20 cellular contexts compared by ENCODE assay signal in genomic region chr7:107605223-107605815, GRCh38. TPM values are rescaled to one million over a fixed set of nuclear protein-coding genes. Genes with fewer than 3 reads are reported as not detected.
A peak's percentile ranks its signal among the peaks of the same experiment; 100 is the strongest.
DNase-seq lines count a peak whose midpoint lies in the region; FAIRE-seq and TF ChIP-seq lines count a peak whose summit lies in the region.
"Had no signal": no experiment of that assay in that cellular context is flagged by ENCODE, and none has a peak within 500 bp of the region (broad histone marks: within the 10 kb centered on the region; RNA-seq: fewer than 3 reads in every experiment).

No MANE protein-coding gene starts in this region.

- no peak overlapping the region for H3K27ac ChIP-seq in keratinocyte (ENCODE audit: control insufficient read depth, insufficient read depth, low read length)
- H3K27ac ChIP-seq: SJSA1 had no signal

- TF ChIP-seq CTCF in brain (conservative IDR thresholded peaks at IDR 0.05) (no peak), keratinocyte (optimal IDR thresholded peaks at IDR 0.05 in 1 of 3, IDR thresholded peaks at IDR 0.05 in 1 of 3, conservative IDR thresholded peaks at IDR 0.05 in 1 of 3; ENCODE audit: extremely low read depth in 1 of 3, insufficient read depth in 2 of 3, low read length in 3 of 3) (no peak)

- H3K4me1 ChIP-seq in keratinocyte (ENCODE audit: control insufficient read depth, extremely low read depth, insufficient read depth, low read length): peaks cover 8% of the 10 kb centered on the region
- H3K4me1 ChIP-seq: SJSA1 had no signal

- H3K4me3 Mint-ChIP-seq in brain: no peak overlapping the region
- H3K4me3 Mint-ChIP-seq: CD8-positive, alpha-beta T cell had no signal

- no peaks in the 10 kb centered on the region for H3K79me2 ChIP-seq in keratinocyte (ENCODE audit: control insufficient read depth, insufficient read depth, low read length)

- H3K4me2 ChIP-seq in keratinocyte (ENCODE audit: control insufficient read depth, extremely low read depth, insufficient read depth, low read depth, low read length): no peak overlapping the region

- H3K9me1 ChIP-seq in keratinocyte (ENCODE audit: control insufficient read depth, extremely low read depth, insufficient read depth, low read length): no peaks in the 10 kb centered on the region

- peak; percentile 12 for DNase-seq in NCI-H82 (lab: John Stamatoyannopoulos, UW)
- no peak for DNase-seq in NCI-H82 treated with DMSO at 0.1 percent for 48 hours (lab: John Stamatoyannopoulos, UW; ENCODE audit: unreplicated experiment)
- DNase-seq in G401 (ENCODE audit: low spot score): peak; percentile 80
- no peak for DNase-seq in keratinocyte (ENCODE audit: low read depth, low spot score)
- DNase-seq in stimulated activated CD4-positive, alpha-beta T cell treated with anti-CD3 and anti-CD28 coated beads, Interleukin-4, amount 100 ng/mL, for 4 hours: no peak
- no peak for DNase-seq in T-helper 9 cell
- no peak for DNase-seq in T-helper 2 cell
- DNase-seq: AML-193; CD8-positive, alpha-beta T cell; DMS53; GOT3; Kasumi-1; NCI-H1417; NCI-H187 treated with DMSO at 0.1 percent for 48 hours; NCI-H2107; NCI-H226; NCI-H524 treated with DMSO at 0.1 percent for 48 hours had no signal

- peak; percentile 41 for FAIRE-seq in keratinocyte (lab: Jason Lieb, UNC)
- FAIRE-seq: GM19239 had no signal

- H3K27me3 Mint-ChIP-seq in brain: no peaks in the 10 kb centered on the region

- H3K27me3 ChIP-seq in keratinocyte (ENCODE audit: control insufficient read depth, extremely low read depth, insufficient read depth, low read length): no peaks in the 10 kb centered on the region
- H3K27me3 ChIP-seq: SJSA1 had no signal

- H3K36me3 ChIP-seq in keratinocyte (ENCODE audit: control insufficient read depth in 2 of 2, extremely low read depth in 1 of 2, insufficient read depth in 2 of 2, low read length in 2 of 2): peaks cover 4 to 6% of the 10 kb centered on the region in 2 experiments

- no peaks in the 10 kb centered on the region for H3K9me3 Mint-ChIP-seq in brain
- H3K9me3 Mint-ChIP-seq: CD8-positive, alpha-beta T cell had no signal

- peaks cover 17% of the 10 kb centered on the region for H3K4me1 Mint-ChIP-seq in brain

- H4K20me1 ChIP-seq in keratinocyte (ENCODE audit: control insufficient read depth, extremely low read depth, insufficient read depth, low read length): no peaks in the 10 kb centered on the region

- no peaks in the 10 kb centered on the region for H3K9me3 ChIP-seq in keratinocyte (ENCODE audit: control insufficient read depth, low read depth, low read length)
- H3K9me3 ChIP-seq: SJSA1 had no signal

- peak overlapping the region in 3 of 5 experiments; percentile 13 to 75 (median 17) for H3K27ac Mint-ChIP-seq in brain
- H3K27ac Mint-ChIP-seq: CD8-positive, alpha-beta T cell had no signal

- no peaks in the 10 kb centered on the region for H3K36me3 Mint-ChIP-seq in brain

- in situ Hi-C loops in G401 (cut with HindIII; ENCODE audit: low sequenced_read_pairs): no loop called here

- H3K4me3 ChIP-seq in keratinocyte (ENCODE audit: control insufficient read depth in 2 of 3, extremely low read depth in 1 of 3, insufficient read depth in 2 of 3, low read depth in 1 of 3, low read length in 3 of 3): no peak overlapping the region
- H3K4me3 ChIP-seq: SJSA1 had no signal

- no peak overlapping the region for H2AFZ ChIP-seq in keratinocyte (ENCODE audit: control insufficient read depth, low read length)

- H3K9ac ChIP-seq in keratinocyte (ENCODE audit: control insufficient read depth, extremely low read depth, insufficient read depth, low read length): no peak overlapping the region

- dilution Hi-C loops in keratinocyte (cut with MboI; ENCODE audit: extremely low pct_ligation_motif_present, low sequenced_read_pairs): no loop called here

RNA-seq across cellular contexts. Expression of gene BCAP29, which starts 25.3 kb away (rescaled TPM):
- total RNA-seq in G401 (2014; rRNA removed; shearing (Covaris generic)): 27.0 and 29.7 TPM in 2 replicates
- polyA plus RNA-seq in brain (ENCODE audit: insufficient read depth, low read depth, low replicate concordance): 15.2 TPM
- 57.1 to 141 TPM (median 94.4 TPM) in 3 replicates for polyA plus RNA-seq in keratinocyte
- 116 TPM for polyA plus RNA-seq in keratinocyte (2011; ENCODE audit: low read depth)
- 43.8 and 90.7 TPM in 2 replicates for polyA plus RNA-seq in keratinocyte (2011; cell fraction: cytosol; rRNA removed)
- 55.8 and 90.3 TPM in 2 replicates for polyA plus RNA-seq in keratinocyte (2011; cell fraction: nucleus; rRNA removed)
- polyA plus RNA-seq in keratinocyte (2012; ENCODE audit: low replicate concordance): 34.4 and 124 TPM in 2 replicates
- 9.2 to 61.3 TPM (median 24.5 TPM) in 3 replicates for polyA minus RNA-seq in keratinocyte
- 31.5 TPM for polyA minus RNA-seq in keratinocyte (2011; cell fraction: cytosol; rRNA and poly(A)+ RNA removed)
- 35.9 and 67.1 TPM in 2 replicates for polyA minus RNA-seq in keratinocyte (2011; cell fraction: nucleus; rRNA and poly(A)+ RNA removed)

RNA-seq across cellular contexts. Expression of gene DUS4L, which starts 41.5 kb away (rescaled TPM):
- 10.7 and 11.4 TPM in 2 replicates for total RNA-seq in G401 (2014; rRNA removed; shearing (Covaris generic))
- polyA plus RNA-seq in brain (ENCODE audit: insufficient read depth, low read depth, low replicate concordance): 2.6 TPM
- polyA plus RNA-seq in keratinocyte: 4.4 to 11.3 TPM (median 6.5 TPM) in 3 replicates
- polyA plus RNA-seq in keratinocyte (2011; ENCODE audit: low read depth): 11.4 TPM
- 5.2 and 8.3 TPM in 2 replicates for polyA plus RNA-seq in keratinocyte (2011; cell fraction: cytosol; rRNA removed)
- 7.6 and 8.3 TPM in 2 replicates for polyA plus RNA-seq in keratinocyte (2011; cell fraction: nucleus; rRNA removed)
- 6.8 and 7.6 TPM in 2 replicates for polyA plus RNA-seq in keratinocyte (2012; ENCODE audit: low replicate concordance)
- polyA minus RNA-seq in keratinocyte: 0.95 to 7.5 TPM (median 2.7 TPM) in 3 replicates
- polyA minus RNA-seq in keratinocyte (2011; cell fraction: cytosol; rRNA and poly(A)+ RNA removed): 2.7 TPM
- polyA minus RNA-seq in keratinocyte (2011; cell fraction: nucleus; rRNA and poly(A)+ RNA removed): 6.8 and 7.5 TPM in 2 replicates

RNA-seq across cellular contexts. Expression of gene COG5, which starts 41.6 kb away (rescaled TPM):
- 25.4 and 65.3 TPM in 2 replicates for total RNA-seq in G401 (2014; rRNA removed; shearing (Covaris generic))
- polyA plus RNA-seq in brain (ENCODE audit: insufficient read depth, low read depth, low replicate concordance): 13.3 TPM
- 37.2 to 50.7 TPM (median 42.6 TPM) in 3 replicates for polyA plus RNA-seq in keratinocyte
- polyA plus RNA-seq in keratinocyte (2011; ENCODE audit: low read depth): 70.0 TPM
- 23.3 and 49.2 TPM in 2 replicates for polyA plus RNA-seq in keratinocyte (2011; cell fraction: cytosol; rRNA removed)
- polyA plus RNA-seq in keratinocyte (2011; cell fraction: nucleus; rRNA removed): 39.2 and 51.6 TPM in 2 replicates
- 16.5 and 34.1 TPM in 2 replicates for polyA plus RNA-seq in keratinocyte (2012; ENCODE audit: low replicate concordance)
- polyA minus RNA-seq in keratinocyte: 13.2 to 125 TPM (median 76.5 TPM) in 3 replicates
- polyA minus RNA-seq in keratinocyte (2011; cell fraction: cytosol; rRNA and poly(A)+ RNA removed): 21.5 TPM
- polyA minus RNA-seq in keratinocyte (2011; cell fraction: nucleus; rRNA and poly(A)+ RNA removed): 34.6 and 89.1 TPM in 2 replicates

RNA-seq across cellular contexts. Expression of gene SLC26A4, which starts 55.3 kb away (rescaled TPM):
- 0.03 TPM in 1 of 2 replicates, not detected in the other for total RNA-seq in G401 (2014; rRNA removed; shearing (Covaris generic))
- polyA plus RNA-seq in brain (ENCODE audit: insufficient read depth, low read depth, low replicate concordance): not detected
- 0.14 to 0.26 TPM (median 0.15 TPM) in 3 replicates for polyA plus RNA-seq in keratinocyte
- polyA plus RNA-seq in keratinocyte (2011; ENCODE audit: low read depth): 1.2 TPM
- 0.01 and 0.10 TPM in 2 replicates for polyA plus RNA-seq in keratinocyte (2011; cell fraction: cytosol; rRNA removed)
- polyA plus RNA-seq in keratinocyte (2011; cell fraction: nucleus; rRNA removed): 0.28 and 0.35 TPM in 2 replicates
- polyA plus RNA-seq in keratinocyte (2012; ENCODE audit: low replicate concordance): 0.21 and 0.28 TPM in 2 replicates
- polyA minus RNA-seq in keratinocyte: 0.10 to 0.32 TPM (median 0.16 TPM) in 3 replicates
- polyA minus RNA-seq in keratinocyte (2011; cell fraction: cytosol; rRNA and poly(A)+ RNA removed): not detected
- 0.32 and 0.62 TPM in 2 replicates for polyA minus RNA-seq in keratinocyte (2011; cell fraction: nucleus; rRNA and poly(A)+ RNA removed)

Comparison
In these comparisons a context has a peak if more than half of its experiments do, and no peak if none do; other contexts are left out.
1. DNase-seq: peak in NCI-H82 (single experiment) and G401 (single experiment); none in NCI-H82 treated with DMSO at 0.1 percent for 48 hours (single experiment), keratinocyte (single experiment), stimulated activated CD4-positive, alpha-beta T cell treated with anti-CD3 and anti-CD28 coated beads, Interleukin-4, amount 100 ng/mL, for 4 hours (0 of 2), T-helper 9 cell (single experiment) and T-helper 2 cell (0 of 5).